22 cellular contexts compared by ENCODE assay signal in the genomic region with DNA sequence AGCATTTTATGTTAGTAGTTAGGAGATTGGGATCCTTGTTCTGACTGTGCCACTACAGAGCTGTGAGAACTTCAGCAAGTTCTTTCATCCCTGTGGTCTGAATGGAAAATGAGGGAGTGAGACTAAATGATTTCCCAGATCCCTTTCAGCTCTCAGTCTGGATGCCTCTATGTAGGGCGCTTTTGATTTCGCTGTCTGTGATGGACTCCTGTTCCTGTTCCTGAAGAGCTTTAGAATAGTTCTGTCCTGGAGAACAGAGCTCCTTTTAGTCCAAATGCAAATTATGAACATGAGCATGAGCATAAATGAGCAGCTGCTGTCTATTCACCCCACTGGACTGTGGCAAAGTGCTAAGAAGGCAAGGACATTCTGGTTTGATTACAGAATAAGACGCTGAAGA.
"Had no signal": no experiment of that assay in that cellular context is flagged by ENCODE, and none has a peak within 500 bp of the region (broad histone marks: within the 10 kb centered on the region; RNA-seq: fewer than 3 reads in every experiment).

No MANE protein-coding gene starts in this region.

- H3K4me1 Mint-ChIP-seq: natural killer cell had no signal

- H3K27me3 Mint-ChIP-seq: progenitor cell of endocrine pancreas; stimulated activated naive CD8-positive, alpha-beta T cell treated with anti-CD3 and anti-CD28 coated beads, Interleukin-15, amount 100 ng/mL, for 72 hours had no signal

- H3K27me3 ChIP-seq: esophagus squamous epithelium, hepatocyte, left lung, pancreas, right atrium auricular region, thyroid gland, vagina had no signal

- H3K36me3 Mint-ChIP-seq: natural killer cell had no signal

- H3K27ac Mint-ChIP-seq: effector memory CD8-positive, alpha-beta T cell; natural killer cell; stimulated activated naive CD8-positive, alpha-beta T cell treated with anti-CD3 and anti-CD28 coated beads, Interleukin-15, amount 100 ng/mL, for 72 hours had no signal

- DNase-seq: cortex of kidney; effector memory CD8-positive, alpha-beta T cell; erythroblast; esophagus squamous epithelium; left cardiac atrium; left lung; natural killer cell; occipital lobe; pancreas; stimulated activated CD4-positive, alpha-beta T cell treated with anti-CD3 and anti-CD28 coated beads, Interleukin-12 subunit alpha, Interleukin-12 subunit beta, amount 100 ng/mL, for 4 hours; stimulated activated CD4-positive, alpha-beta T cell treated with anti-CD3 and anti-CD28 coated beads, Interleukin-1b, Interleukin-23, amount 100 ng/mL, for 48 hours; stimulated activated CD4-positive, alpha-beta T cell treated with anti-CD3 and anti-CD28 coated beads, Interleukin-4, amount 100 ng/mL, for 1 hour; stimulated activated CD8-positive, alpha-beta memory T cell treated with anti-CD3 and anti-CD28 coated beads, Interleukin-4, amount 100 ng/mL, for 48 hours; stimulated activated naive CD4-positive, alpha-beta T cell; stimulated activated naive CD8-positive, alpha-beta T cell treated with anti-CD3 and anti-CD28 coated beads, Interleukin-15, amount 100 ng/mL, for 72 hours; thyroid gland; trophoblast cell had no signal

- H3K9me3 Mint-ChIP-seq: effector memory CD8-positive, alpha-beta T cell; natural killer cell had no signal

- H3K4me3 Mint-ChIP-seq: effector memory CD8-positive, alpha-beta T cell; natural killer cell; stimulated activated naive CD8-positive, alpha-beta T cell treated with anti-CD3 and anti-CD28 coated beads, Interleukin-15, amount 100 ng/mL, for 72 hours had no signal

- H3K36me3 ChIP-seq: esophagus squamous epithelium, left lung, pancreas, right atrium auricular region, thyroid gland, vagina had no signal

- H3K4me3 ChIP-seq: esophagus squamous epithelium, hepatocyte, left lung, pancreas, right atrium auricular region, smooth muscle cell, thyroid gland, vagina had no signal
